10 cellular contexts compared by ENCODE assay signal in genomic region chrX:147838465-147839131, GRCh38.
DNase-seq lines count a peak whose midpoint lies in the region; ATAC-seq and TF ChIP-seq lines count a peak whose summit lies in the region.
"Had no signal": no experiment of that assay in that cellular context is flagged by ENCODE, and none has a peak within 500 bp of the region (broad histone marks: within the 10 kb centered on the region; RNA-seq: fewer than 3 reads in every experiment).

No MANE protein-coding gene starts in this region.

- ATAC-seq in lower lobe of right lung (no peak), HG03469 (IDR thresholded peaks at IDR 0.05; ENCODE audit: unreplicated experiment) (no peak), GM19463 (IDR thresholded peaks at IDR 0.05; ENCODE audit: unreplicated experiment) (no peak), GM21717 (IDR thresholded peaks at IDR 0.05; ENCODE audit: unreplicated experiment) (no peak)
- ATAC-seq: activated CD8-positive, alpha-beta memory T cell treated with anti-CD3 and anti-CD28 coated beads, Interleukin-2, amount 10 ng/mL, durations not matched to agents 7 days and 5 days had no signal

- no peaks in the 10 kb centered on the region for H3K9me3 ChIP-seq in WERI-Rb-1 (ENCODE audit: severe bottlenecking)
- no peaks in the 10 kb centered on the region for H3K9me3 ChIP-seq in lower lobe of right lung

- H3K36me3 ChIP-seq in GM06990 (ENCODE audit: control insufficient read depth, insufficient read depth, low read length) (no peaks in the 10 kb centered on the region), WERI-Rb-1 (no peaks in the 10 kb centered on the region), lower lobe of right lung (no peaks in the 10 kb centered on the region)

- H3K27me3 ChIP-seq in GM06990 (replicated peaks; ENCODE audit: control insufficient read depth, insufficient read depth, low read length) (no peaks in the 10 kb centered on the region), WERI-Rb-1 (ENCODE audit: insufficient read depth, low read depth, severe bottlenecking) (peaks cover 30% of the 10 kb centered on the region), lower lobe of right lung (ENCODE audit: low read depth) (no peaks in the 10 kb centered on the region)

- in situ Hi-C loops in KBM-7 (cut with MboI; ENCODE audit: low pct_unique_long_range_greater_than_20kb, low sequenced_read_pairs), result no loop called here

- H3K27ac ChIP-seq in WERI-Rb-1, result no peak overlapping the region
- no peak overlapping the region for H3K27ac ChIP-seq in lower lobe of right lung

- H3K4me3 ChIP-seq in GM06990 (replicated peaks; ENCODE audit: low read depth, low read length) (no peak overlapping the region), WERI-Rb-1 (ENCODE audit: low read depth, low read length) (no peak overlapping the region), lower lobe of right lung (no peak overlapping the region)

- peak; percentile 47 for TF ChIP-seq CTCF in GM06990 (IDR thresholded peaks at IDR 0.05; ENCODE audit: insufficient read depth, low read length, poor library complexity, severe bottlenecking)
- TF ChIP-seq CTCF in WERI-Rb-1 (IDR thresholded peaks at IDR 0.05; ENCODE audit: low read depth, low read length), result peak; percentile 22; the same call in 1 of the 2 replicates
- TF ChIP-seq CTCF in lower lobe of right lung (IDR thresholded peaks at IDR 0.05), result peak; percentile 30

- intact Hi-C loops in lower lobe of right lung (cut with DNase I), result no loop called here

- no peak for DNase-seq in GM06990 (ENCODE audit: extremely low read depth, insufficient read length)
- peak; percentile 27 for DNase-seq in KBM-7
- no peak for DNase-seq in WERI-Rb-1
- DNase-seq in lower lobe of right lung, result no peak
- no peak for DNase-seq in D341Med (ENCODE audit: low spot score)
- DNase-seq: activated CD8-positive, alpha-beta memory T cell treated with anti-CD3 and anti-CD28 coated beads, Interleukin-2, amount 10 ng/mL, durations not matched to agents 7 days and 5 days; effector CD4-positive, alpha-beta T cell had no signal

- no peaks in the 10 kb centered on the region for H3K4me1 ChIP-seq in lower lobe of right lung
